Comparison of ENCODE assay signal across 13 cellular contexts in the genomic region with DNA sequence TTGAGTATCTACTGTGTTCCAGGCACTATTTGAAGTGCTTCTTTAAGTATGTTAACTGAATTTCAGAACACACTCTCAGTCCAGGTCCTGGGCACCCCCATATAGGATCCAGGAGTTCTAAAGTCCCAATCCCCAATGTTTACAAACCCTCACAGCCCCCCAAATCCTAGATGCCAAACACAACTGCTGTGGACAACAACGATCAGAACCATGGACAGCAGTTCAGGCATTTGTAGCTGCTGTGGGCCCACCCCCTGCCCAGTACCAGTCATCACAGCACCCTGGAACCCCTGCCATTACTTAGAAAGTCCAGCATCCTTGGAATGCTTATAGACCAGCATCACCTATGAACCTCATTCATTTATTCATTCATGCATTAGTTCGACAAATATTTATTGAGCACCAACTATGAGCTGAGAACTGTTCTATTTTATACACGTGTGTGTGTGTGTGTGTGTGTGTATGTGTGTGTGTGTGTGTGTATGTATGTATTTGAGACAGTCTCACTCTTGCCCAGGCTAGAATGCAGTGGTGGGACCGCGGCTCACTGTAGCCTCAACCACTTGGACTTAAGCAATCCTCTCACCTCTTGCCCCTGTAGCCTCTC. TPM values are rescaled to one million over a fixed set of nuclear protein-coding genes. Genes with fewer than 3 reads are reported as not detected.
DNase-seq lines count a peak whose midpoint lies in the region; ATAC-seq and TF ChIP-seq lines count a peak whose summit lies in the region.
"Had no signal": no experiment of that assay in that cellular context is flagged by ENCODE, and none has a peak within 500 bp of the region (broad histone marks: within the 10 kb centered on the region; RNA-seq: fewer than 3 reads in every experiment).

No MANE protein-coding gene starts in this region.

- DNase-seq in CD1c-positive myeloid dendritic cell (ENCODE audit: extremely low spot score) (peak; percentile 14), T-helper 17 cell (no peak), hepatocyte (ENCODE audit: low spot score) (peak; percentile 62), putamen (ENCODE audit: low spot score) (no peak), pons (ENCODE audit: low spot score) (no peak), tibial nerve (ENCODE audit: low spot score in 2 of 2) (no peak)
- DNase-seq: amygdala; NCI-H1048; NCI-H524 treated with DMSO at 0.1 percent for 48 hours; stimulated activated CD4-positive, alpha-beta T cell treated with anti-CD3 and anti-CD28 coated beads, Interleukin-12 subunit alpha, Interleukin-12 subunit beta, amount 100 ng/mL, for 4 hours had no signal

- H3K4me3 ChIP-seq in HEK293 (ENCODE audit: low read depth, low read length) (no peak overlapping the region), hepatocyte (no peak overlapping the region), tibial nerve (no peak overlapping the region)

- H3K4me2 ChIP-seq in hepatocyte, result no peak overlapping the region

- TF ChIP-seq POLR2A in tibial nerve (IDR thresholded peaks at IDR 0.05), result no peak

- no peak overlapping the region for H2AFZ ChIP-seq in hepatocyte

- no peaks in the 10 kb centered on the region for H3K27me3 ChIP-seq in hepatocyte
- peaks cover 0 to 26% of the 10 kb centered on the region in 2 donors for H3K27me3 ChIP-seq in tibial nerve

- H3K4me3 Mint-ChIP-seq in T-helper 17 cell, result no peak overlapping the region

- H3K79me2 ChIP-seq in hepatocyte, result no peaks in the 10 kb centered on the region

- H3K9me3 ChIP-seq in HEK293 (ENCODE audit: control insufficient read depth, insufficient read depth, low read depth, low read length) (no peaks in the 10 kb centered on the region), T-helper 17 cell (ENCODE audit: control insufficient read depth, low read length, poor library complexity, severe bottlenecking) (no peaks in the 10 kb centered on the region), hepatocyte (ENCODE audit: low read depth) (no peaks in the 10 kb centered on the region), tibial nerve (no peaks in the 10 kb centered on the region)

- H4K20me1 ChIP-seq in hepatocyte (ENCODE audit: insufficient read depth, poor library complexity, severe bottlenecking), result no peaks in the 10 kb centered on the region

- 51% methylated on average over 5 of the region's 5 CpGs for WGBS in hepatocyte (ENCODE audit: low lambda C conversion rate, missing lambda C conversion rate)
- 29 to 41% methylated on average over 5 of the region's 5 CpGs for WGBS in tibial nerve, 2 donors

- H3K4me1 Mint-ChIP-seq in T-helper 17 cell, result no peaks in the 10 kb centered on the region

- POLR2A ChIA-PET in HEK293 (lab: Yijun Ruan, JAX), result interaction anchor here (0.5 to 2.1 kb wide), 6 partner anchors 38 to 810 kb away, joined by 3 to 6 read pairs (median 3); a partner anchor contains a TSS

- CTCF ChIA-PET in HEK293 (lab: Yijun Ruan, JAX), result interaction anchor here (0.5 to 1.3 kb wide), 10 partner anchors 9 to 389 kb away, joined by 3 to 9 read pairs (median 4); no protein-coding TSS in a partner anchor

- H3K4me1 ChIP-seq in HEK293 (ENCODE audit: control insufficient read depth, insufficient read depth, low read length) (no peaks in the 10 kb centered on the region), hepatocyte (ENCODE audit: insufficient read depth) (no peaks in the 10 kb centered on the region), tibial nerve (no peaks in the 10 kb centered on the region)

- H3K27ac ChIP-seq in HEK293 (ENCODE audit: extremely low read depth, low read depth, low read length), result no peak overlapping the region
- no peak overlapping the region for H3K27ac ChIP-seq in hepatocyte
- no peak overlapping the region for H3K27ac ChIP-seq in tibial nerve
- H3K27ac ChIP-seq: C4-2B had no signal

- TF ChIP-seq EP300 in tibial nerve (IDR thresholded peaks at IDR 0.05), result no peak

- peaks cover 4% of the 10 kb centered on the region for H3K36me3 Mint-ChIP-seq in T-helper 17 cell (ENCODE audit: low read depth)

- TF ChIP-seq CTCF in HEK293 (tag by site-specific recombination; IDR thresholded peaks at IDR 0.05), result no peak
- no peak for TF ChIP-seq CTCF in hepatocyte (IDR thresholded peaks at IDR 0.05; ENCODE audit: poor library complexity)
- TF ChIP-seq CTCF in tibial nerve (IDR thresholded peaks at IDR 0.05), result no peak

- peaks cover 18% of the 10 kb centered on the region for H3K27me3 Mint-ChIP-seq in T-helper 17 cell

- H3K27ac Mint-ChIP-seq in T-helper 17 cell, result no peak overlapping the region

- H3K36me3 ChIP-seq in HEK293 (ENCODE audit: control insufficient read depth in 2 of 2, insufficient read depth in 1 of 2, low read length in 2 of 2), result no peaks in the 10 kb centered on the region; a peak in 1 of 3 replicates
- H3K36me3 ChIP-seq in hepatocyte (replicated peaks; ENCODE audit: insufficient read depth, low read depth), result no peaks in the 10 kb centered on the region
- H3K36me3 ChIP-seq in tibial nerve, result no peaks in the 10 kb centered on the region

- no peaks in the 10 kb centered on the region for H3K9me2 ChIP-seq in hepatocyte (replicated peaks; ENCODE audit: insufficient read depth)

- ATAC-seq in T-helper 17 cell (peak; percentile 36), HG03139 (IDR thresholded peaks at IDR 0.05; ENCODE audit: unreplicated experiment) (no peak)

TF ChIP-seq in HEK293, 187 proteins besides CTCF, POLR2A, EP300 and RAD21 (continues in another document):
- TF ChIP-seq OSR2 (tag by site-specific recombination; IDR thresholded peaks at IDR 0.05) (no peak), ZNF544 (tag by site-specific recombination; IDR thresholded peaks at IDR 0.05) (no peak), ZNF426 (tag by site-specific recombination; IDR thresholded peaks at IDR 0.05) (no peak), ZNF114 (tag by site-specific recombination; IDR thresholded peaks at IDR 0.05) (no peak), ZNF785 (tag by site-specific recombination; IDR thresholded peaks at IDR 0.05) (no peak; the same call in 1 of the 2 replicates), ZNF843 (tag by site-specific recombination; IDR thresholded peaks at IDR 0.05) (no peak), ZNF341 (tag by site-specific recombination; IDR thresholded peaks at IDR 0.05; ENCODE audit: low read depth) (no peak), ZNF600 (tag by site-specific recombination; IDR thresholded peaks at IDR 0.05) (0 out of 2 replicates have a peak, but pooled peaks have one; percentile 34), ZNF777 (tag by site-specific recombination; IDR thresholded peaks at IDR 0.05; ENCODE audit: borderline replicate concordance) (no peak), ZNF623 (tag by site-specific recombination; IDR thresholded peaks at IDR 0.05) (no peak), GLIS2 (tag by site-specific recombination; IDR thresholded peaks at IDR 0.05) (peak; percentile 75), SP7 (tag by site-specific recombination; IDR thresholded peaks at IDR 0.05) (no peak), ZNF560 (tag by site-specific recombination; IDR thresholded peaks at IDR 0.05; ENCODE audit: borderline replicate concordance) (no peak), ZNF211 (tag by site-specific recombination; IDR thresholded peaks at IDR 0.05; ENCODE audit: low read depth) (no peak), ZNF571 (tag by site-specific recombination; IDR thresholded peaks at IDR 0.05) (no peak)
- TF ChIP-seq, protein P1, sequence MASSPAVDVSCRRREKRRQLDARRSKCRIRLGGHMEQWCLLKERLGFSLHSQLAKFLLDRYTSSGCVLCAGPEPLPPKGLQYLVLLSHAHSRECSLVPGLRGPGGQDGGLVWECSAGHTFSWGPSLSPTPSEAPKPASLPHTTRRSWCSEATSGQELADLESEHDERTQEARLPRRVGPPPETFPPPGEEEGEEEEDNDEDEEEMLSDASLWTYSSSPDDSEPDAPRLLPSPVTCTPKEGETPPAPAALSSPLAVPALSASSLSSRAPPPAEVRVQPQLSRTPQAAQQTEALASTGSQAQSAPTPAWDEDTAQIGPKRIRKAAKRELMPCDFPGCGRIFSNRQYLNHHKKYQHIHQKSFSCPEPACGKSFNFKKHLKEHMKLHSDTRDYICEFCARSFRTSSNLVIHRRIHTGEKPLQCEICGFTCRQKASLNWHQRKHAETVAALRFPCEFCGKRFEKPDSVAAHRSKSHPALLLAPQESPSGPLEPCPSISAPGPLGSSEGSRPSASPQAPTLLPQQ (tag by site-specific recombination; IDR thresholded peaks at IDR 0.05), result peak; percentile 99
- TF ChIP-seq, protein P2, sequence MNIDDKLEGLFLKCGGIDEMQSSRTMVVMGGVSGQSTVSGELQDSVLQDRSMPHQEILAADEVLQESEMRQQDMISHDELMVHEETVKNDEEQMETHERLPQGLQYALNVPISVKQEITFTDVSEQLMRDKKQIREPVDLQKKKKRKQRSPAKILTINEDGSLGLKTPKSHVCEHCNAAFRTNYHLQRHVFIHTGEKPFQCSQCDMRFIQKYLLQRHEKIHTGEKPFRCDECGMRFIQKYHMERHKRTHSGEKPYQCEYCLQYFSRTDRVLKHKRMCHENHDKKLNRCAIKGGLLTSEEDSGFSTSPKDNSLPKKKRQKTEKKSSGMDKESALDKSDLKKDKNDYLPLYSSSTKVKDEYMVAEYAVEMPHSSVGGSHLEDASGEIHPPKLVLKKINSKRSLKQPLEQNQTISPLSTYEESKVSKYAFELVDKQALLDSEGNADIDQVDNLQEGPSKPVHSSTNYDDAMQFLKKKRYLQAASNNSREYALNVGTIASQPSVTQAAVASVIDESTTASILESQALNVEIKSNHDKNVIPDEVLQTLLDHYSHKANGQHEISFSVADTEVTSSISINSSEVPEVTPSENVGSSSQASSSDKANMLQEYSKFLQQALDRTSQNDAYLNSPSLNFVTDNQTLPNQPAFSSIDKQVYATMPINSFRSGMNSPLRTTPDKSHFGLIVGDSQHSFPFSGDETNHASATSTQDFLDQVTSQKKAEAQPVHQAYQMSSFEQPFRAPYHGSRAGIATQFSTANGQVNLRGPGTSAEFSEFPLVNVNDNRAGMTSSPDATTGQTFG (tag by site-specific recombination; IDR thresholded peaks at IDR 0.05; ENCODE audit: borderline replicate concordance), result no peak

RNA-seq across cellular contexts. Expression of a gene that starts 19.3 kb away (rescaled TPM):
- 1 to 10 TPM; 6.2 to 6.9 TPM for total RNA-seq in T-helper 17 cell
- 34.4 and 36.5 TPM in 2 replicates for total RNA-seq in hepatocyte
- 23.9 and 28.6 TPM in 2 replicates for polyA plus RNA-seq in hepatocyte
- total RNA-seq in tibial nerve, result 10 to 100 TPM; 67.8 to 88.9 (median 77.1) TPM

RNA-seq across cellular contexts. Expression of a gene that starts 32.9 kb away (rescaled TPM):
- total RNA-seq in T-helper 17 cell (1 to 10 TPM; 1.8 to 2.0 TPM), hepatocyte (6.5 and 8.9 TPM in 2 replicates), tibial nerve (1 to 10 TPM in 1 of 4 donors, under 1 TPM in 2, not detected in 1; 0.21 to 2.1 (median 0.98) TPM)
- polyA plus RNA-seq in hepatocyte, result 19.8 and 21.1 TPM in 2 replicates

RNA-seq across cellular contexts. Expression of a gene that starts 38.3 kb away (rescaled TPM):
- total RNA-seq in T-helper 17 cell (10 to 100 TPM; 33.3 to 34.2 TPM), hepatocyte (14.2 and 24.1 TPM in 2 replicates), tibial nerve (10 to 100 TPM; 25.3 to 46.0 (median 33.9) TPM)
- polyA plus RNA-seq in hepatocyte, result 31.1 and 33.7 TPM in 2 replicates

RNA-seq across cellular contexts. Expression of a gene that starts 39.5 kb away (rescaled TPM):
- total RNA-seq in T-helper 17 cell (1 to 10 TPM; 6.8 to 8.7 TPM), hepatocyte (4.7 and 5.3 TPM in 2 replicates), tibial nerve (10 to 100 TPM in 2 of 4 donors, 1 to 10 TPM in 2; 5.0 to 20.4 (median 8.6) TPM)
- polyA plus RNA-seq in hepatocyte, result 15.6 and 19.2 TPM in 2 replicates

RNA-seq across cellular contexts. Expression of a gene that starts 57.0 kb away (rescaled TPM):
- total RNA-seq in T-helper 17 cell (1 to 10 TPM; 3.8 TPM), hepatocyte (5.1 and 12.8 TPM in 2 replicates), tibial nerve (10 to 100 TPM; 20.1 to 44.7 (median 24.6) TPM)
- polyA plus RNA-seq in hepatocyte, result 19.5 and 21.8 TPM in 2 replicates

Comparison
In these comparisons a context has a peak if more than half of its experiments do, and no peak if none do; other contexts are left out.
1. DNase-seq: peak in CD1c-positive myeloid dendritic cell (single experiment) and hepatocyte (single experiment); none in T-helper 17 cell (0 of 3), putamen (single experiment), pons (single experiment) and tibial nerve (0 of 2).